ENCODE assay signal across 1 cellular context in the genomic region with DNA sequence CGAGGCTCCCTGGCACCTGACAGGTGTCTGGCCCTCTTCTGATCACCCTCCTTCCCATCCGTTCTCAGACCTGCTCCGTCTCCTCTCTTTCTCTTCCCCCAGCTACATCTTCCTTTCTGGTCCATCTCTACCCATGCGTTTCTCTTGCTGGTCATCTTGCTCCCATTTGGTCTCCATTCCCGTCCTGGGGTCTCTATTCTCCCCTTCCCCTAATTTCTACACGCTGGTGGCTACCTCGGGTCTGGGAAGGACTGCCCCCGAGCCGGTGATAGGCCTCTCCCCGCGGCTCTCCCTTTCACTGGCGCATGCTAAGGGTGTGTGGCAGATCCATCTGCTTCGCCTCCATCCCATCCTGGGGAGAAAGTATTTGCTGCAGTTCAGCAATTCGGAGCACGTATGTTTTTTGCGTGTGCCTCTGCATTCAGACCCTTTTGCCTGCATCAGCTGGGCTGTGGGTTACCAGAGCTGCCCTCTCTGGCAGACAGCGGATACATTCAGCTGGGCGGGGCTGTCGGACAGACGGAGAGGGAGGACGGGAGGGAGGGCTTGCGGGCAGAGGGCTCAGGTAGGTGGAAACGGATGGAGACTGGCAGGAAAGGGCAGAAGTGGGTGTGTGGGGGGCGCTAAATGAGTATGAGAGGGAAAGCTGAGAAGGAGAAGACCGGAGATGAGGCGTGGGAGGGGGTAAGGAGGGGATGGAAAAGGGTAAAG.
TF ChIP-seq lines count a peak whose summit lies in the region.

No MANE protein-coding gene starts in this region.

TF ChIP-seq in HEK293, 187 proteins besides CTCF, POLR2A, EP300 and RAD21 (continued from another document and continues in another):
- TF ChIP-seq ZNF473 (tag by site-specific recombination; IDR thresholded peaks at IDR 0.05) (no peak), ZSCAN23 (tag by site-specific recombination; IDR thresholded peaks at IDR 0.05) (peak; percentile 29; the same call in 1 of the 2 replicates), ZNF837 (tag by site-specific recombination; IDR thresholded peaks at IDR 0.05) (no peak), ZNF544 (tag by site-specific recombination; IDR thresholded peaks at IDR 0.05) (no peak), ZNF704 (tag by site-specific recombination; IDR thresholded peaks at IDR 0.05) (no peak), YY1 (tag by site-specific recombination; IDR thresholded peaks at IDR 0.05) (no peak), ZNF639 (tag by site-specific recombination; IDR thresholded peaks at IDR 0.05) (no peak), ZNF514 (tag by site-specific recombination; IDR thresholded peaks at IDR 0.05) (no peak), ZNF529 (tag by site-specific recombination; IDR thresholded peaks at IDR 0.05; ENCODE audit: insufficient replicate concordance) (no peak), ZBTB48 (tag by site-specific recombination; IDR thresholded peaks at IDR 0.05) (no peak), SP2 (tag by site-specific recombination; IDR thresholded peaks at IDR 0.05) (peak; percentile 77), KLF10 (tag by site-specific recombination; IDR thresholded peaks at IDR 0.05) (no peak), ZNF132 (tag by site-specific recombination; IDR thresholded peaks at IDR 0.05; ENCODE audit: borderline replicate concordance) (no peak), ZNF629 (tag by site-specific recombination; IDR thresholded peaks at IDR 0.05) (no peak), SP3 (tag by site-specific recombination; IDR thresholded peaks at IDR 0.05) (peak; percentile 78), ZNF555 (tag by site-specific recombination; conservative IDR thresholded peaks at IDR 0.05) (no peak), ZNF521 (tag by site-specific recombination; IDR thresholded peaks at IDR 0.05) (no peak), OVOL3 (tag by site-specific recombination; IDR thresholded peaks at IDR 0.05) (no peak), ZNF10 (tag by site-specific recombination; IDR thresholded peaks at IDR 0.05) (no peak; the same call in 1 of the 2 replicates), ZNF266 (tag by site-specific recombination; IDR thresholded peaks at IDR 0.05; ENCODE audit: low read depth) (no peak), ZNF785 (tag by site-specific recombination; IDR thresholded peaks at IDR 0.05) (no peak), ZNF571 (tag by site-specific recombination; IDR thresholded peaks at IDR 0.05) (no peak), PRDM2 (tag by site-specific recombination; IDR thresholded peaks at IDR 0.05; ENCODE audit: borderline replicate concordance) (no peak; the same call in 1 of the 2 replicates), ZIC2 (tag by site-specific recombination; IDR thresholded peaks at IDR 0.05) (no peak), ZSCAN5A (tag by site-specific recombination; IDR thresholded peaks at IDR 0.05) (no peak), GLI4 (tag by site-specific recombination; IDR thresholded peaks at IDR 0.05) (no peak), REPIN1 (tag by site-specific recombination; IDR thresholded peaks at IDR 0.05; ENCODE audit: low read depth) (no peak; the same call in 1 of the 2 replicates), ZBTB20 (tag by site-specific recombination; IDR thresholded peaks at IDR 0.05) (peak; percentile 67), ZNF404 (tag by site-specific recombination; IDR thresholded peaks at IDR 0.05) (no peak), GLIS1 (tag by site-specific recombination; IDR thresholded peaks at IDR 0.05) (no peak), ZNF366 (tag by site-specific recombination; conservative IDR thresholded peaks at IDR 0.05) (peak; percentile 95)
- TF ChIP-seq, protein P1, sequence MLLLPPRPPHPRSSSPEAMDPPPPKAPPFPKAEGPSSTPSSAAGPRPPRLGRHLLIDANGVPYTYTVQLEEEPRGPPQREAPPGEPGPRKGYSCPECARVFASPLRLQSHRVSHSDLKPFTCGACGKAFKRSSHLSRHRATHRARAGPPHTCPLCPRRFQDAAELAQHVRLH (tag by site-specific recombination; IDR thresholded peaks at IDR 0.05), result no peak
- TF ChIP-seq, protein P2, sequence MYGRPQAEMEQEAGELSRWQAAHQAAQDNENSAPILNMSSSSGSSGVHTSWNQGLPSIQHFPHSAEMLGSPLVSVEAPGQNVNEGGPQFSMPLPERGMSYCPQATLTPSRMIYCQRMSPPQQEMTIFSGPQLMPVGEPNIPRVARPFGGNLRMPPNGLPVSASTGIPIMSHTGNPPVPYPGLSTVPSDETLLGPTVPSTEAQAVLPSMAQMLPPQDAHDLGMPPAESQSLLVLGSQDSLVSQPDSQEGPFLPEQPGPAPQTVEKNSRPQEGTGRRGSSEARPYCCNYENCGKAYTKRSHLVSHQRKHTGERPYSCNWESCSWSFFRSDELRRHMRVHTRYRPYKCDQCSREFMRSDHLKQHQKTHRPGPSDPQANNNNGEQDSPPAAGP (tag by site-specific recombination; IDR thresholded peaks at IDR 0.05), result peak; percentile 79
- TF ChIP-seq, protein P3, sequence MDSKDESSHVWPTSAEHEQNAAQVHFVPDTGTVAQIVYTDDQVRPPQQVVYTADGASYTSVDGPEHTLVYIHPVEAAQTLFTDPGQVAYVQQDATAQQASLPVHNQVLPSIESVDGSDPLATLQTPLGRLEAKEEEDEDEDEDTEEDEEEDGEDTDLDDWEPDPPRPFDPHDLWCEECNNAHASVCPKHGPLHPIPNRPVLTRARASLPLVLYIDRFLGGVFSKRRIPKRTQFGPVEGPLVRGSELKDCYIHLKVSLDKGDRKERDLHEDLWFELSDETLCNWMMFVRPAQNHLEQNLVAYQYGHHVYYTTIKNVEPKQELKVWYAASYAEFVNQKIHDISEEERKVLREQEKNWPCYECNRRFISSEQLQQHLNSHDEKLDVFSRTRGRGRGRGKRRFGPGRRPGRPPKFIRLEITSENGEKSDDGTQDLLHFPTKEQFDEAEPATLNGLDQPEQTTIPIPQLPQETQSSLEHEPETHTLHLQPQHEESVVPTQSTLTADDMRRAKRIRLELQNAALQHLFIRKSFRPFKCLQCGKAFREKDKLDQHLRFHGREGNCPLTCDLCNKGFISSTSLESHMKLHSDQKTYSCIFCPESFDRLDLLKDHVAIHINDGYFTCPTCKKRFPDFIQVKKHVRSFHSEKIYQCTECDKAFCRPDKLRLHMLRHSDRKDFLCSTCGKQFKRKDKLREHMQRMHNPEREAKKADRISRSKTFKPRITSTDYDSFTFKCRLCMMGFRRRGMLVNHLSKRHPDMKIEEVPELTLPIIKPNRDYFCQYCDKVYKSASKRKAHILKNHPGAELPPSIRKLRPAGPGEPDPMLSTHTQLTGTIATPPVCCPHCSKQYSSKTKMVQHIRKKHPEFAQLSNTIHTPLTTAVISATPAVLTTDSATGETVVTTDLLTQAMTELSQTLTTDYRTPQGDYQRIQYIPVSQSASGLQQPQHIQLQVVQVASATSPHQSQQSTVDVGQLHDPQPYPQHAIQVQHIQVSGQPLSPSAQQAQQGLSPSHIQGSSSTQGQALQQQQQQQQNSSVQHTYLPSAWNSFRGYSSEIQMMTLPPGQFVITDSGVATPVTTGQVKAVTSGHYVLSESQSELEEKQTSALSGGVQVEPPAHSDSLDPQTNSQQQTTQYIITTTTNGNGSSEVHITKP (tag by site-specific recombination; IDR thresholded peaks at IDR 0.05), result no peak
- TF ChIP-seq, protein P4, sequence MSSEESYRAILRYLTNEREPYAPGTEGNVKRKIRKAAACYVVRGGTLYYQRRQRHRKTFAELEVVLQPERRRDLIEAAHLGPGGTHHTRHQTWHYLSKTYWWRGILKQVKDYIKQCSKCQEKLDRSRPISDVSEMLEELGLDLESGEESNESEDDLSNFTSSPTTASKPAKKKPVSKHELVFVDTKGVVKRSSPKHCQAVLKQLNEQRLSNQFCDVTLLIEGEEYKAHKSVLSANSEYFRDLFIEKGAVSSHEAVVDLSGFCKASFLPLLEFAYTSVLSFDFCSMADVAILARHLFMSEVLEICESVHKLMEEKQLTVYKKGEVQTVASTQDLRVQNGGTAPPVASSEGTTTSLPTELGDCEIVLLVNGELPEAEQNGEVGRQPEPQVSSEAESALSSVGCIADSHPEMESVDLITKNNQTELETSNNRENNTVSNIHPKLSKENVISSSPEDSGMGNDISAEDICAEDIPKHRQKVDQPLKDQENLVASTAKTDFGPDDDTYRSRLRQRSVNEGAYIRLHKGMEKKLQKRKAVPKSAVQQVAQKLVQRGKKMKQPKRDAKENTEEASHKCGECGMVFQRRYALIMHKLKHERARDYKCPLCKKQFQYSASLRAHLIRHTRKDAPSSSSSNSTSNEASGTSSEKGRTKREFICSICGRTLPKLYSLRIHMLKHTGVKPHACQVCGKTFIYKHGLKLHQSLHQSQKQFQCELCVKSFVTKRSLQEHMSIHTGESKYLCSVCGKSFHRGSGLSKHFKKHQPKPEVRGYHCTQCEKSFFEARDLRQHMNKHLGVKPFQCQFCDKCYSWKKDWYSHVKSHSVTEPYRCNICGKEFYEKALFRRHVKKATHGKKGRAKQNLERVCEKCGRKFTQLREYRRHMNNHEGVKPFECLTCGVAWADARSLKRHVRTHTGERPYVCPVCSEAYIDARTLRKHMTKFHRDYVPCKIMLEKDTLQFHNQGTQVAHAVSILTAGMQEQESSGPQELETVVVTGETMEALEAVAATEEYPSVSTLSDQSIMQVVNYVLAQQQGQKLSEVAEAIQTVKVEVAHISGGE (tag by site-specific recombination; conservative IDR thresholded peaks at IDR 0.05; ENCODE audit: low read depth), result no peak
- TF ChIP-seq, protein P5, sequence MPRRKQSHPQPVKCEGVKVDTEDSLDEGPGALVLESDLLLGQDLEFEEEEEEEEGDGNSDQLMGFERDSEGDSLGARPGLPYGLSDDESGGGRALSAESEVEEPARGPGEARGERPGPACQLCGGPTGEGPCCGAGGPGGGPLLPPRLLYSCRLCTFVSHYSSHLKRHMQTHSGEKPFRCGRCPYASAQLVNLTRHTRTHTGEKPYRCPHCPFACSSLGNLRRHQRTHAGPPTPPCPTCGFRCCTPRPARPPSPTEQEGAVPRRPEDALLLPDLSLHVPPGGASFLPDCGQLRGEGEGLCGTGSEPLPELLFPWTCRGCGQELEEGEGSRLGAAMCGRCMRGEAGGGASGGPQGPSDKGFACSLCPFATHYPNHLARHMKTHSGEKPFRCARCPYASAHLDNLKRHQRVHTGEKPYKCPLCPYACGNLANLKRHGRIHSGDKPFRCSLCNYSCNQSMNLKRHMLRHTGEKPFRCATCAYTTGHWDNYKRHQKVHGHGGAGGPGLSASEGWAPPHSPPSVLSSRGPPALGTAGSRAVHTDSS (tag by site-specific recombination; IDR thresholded peaks at IDR 0.05), result no peak
